33 cellular contexts compared by ENCODE assay signal in the genomic region with DNA sequence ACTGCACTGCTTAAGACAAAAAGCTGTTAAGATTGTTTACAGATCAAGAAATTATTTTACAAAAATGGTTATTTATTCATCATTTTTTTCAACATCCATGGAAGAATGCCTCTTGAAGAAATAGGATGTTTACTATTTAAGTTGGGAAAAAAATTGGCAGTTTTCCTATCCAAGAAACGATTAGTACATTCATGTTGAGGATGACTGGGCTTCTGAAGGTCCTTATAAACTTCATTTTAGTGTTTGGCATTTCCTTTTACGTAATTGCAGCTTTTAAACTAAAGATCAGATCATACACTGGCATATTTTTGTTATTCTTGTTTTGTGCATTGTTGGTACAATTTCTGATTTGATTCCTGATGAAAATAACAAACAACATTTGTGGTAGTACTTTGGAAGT. TPM values are rescaled to one million over a fixed set of nuclear protein-coding genes. Genes with fewer than 3 reads are reported as not detected.
"Had no signal": no experiment of that assay in that cellular context is flagged by ENCODE, and none has a peak within 500 bp of the region (broad histone marks: within the 10 kb centered on the region; RNA-seq: fewer than 3 reads in every experiment).

No MANE protein-coding gene starts in this region.

- H3K9me3 ChIP-seq: ascending aorta, breast epithelium had no signal

- H3K27me3 ChIP-seq: ascending aorta had no signal

- H3K4me3 Mint-ChIP-seq: activated CD4-positive, alpha-beta T cell treated with anti-CD3 and anti-CD28 coated beads, Interleukin-2, amount 10 ng/mL, durations not matched to agents 24 days and 14 days; activated CD8-positive, alpha-beta T cell treated with anti-CD3 and anti-CD28 coated beads, Interleukin-2, amount 10 ng/mL, durations not matched to agents 7 days and 5 days; activated naive CD4-positive, alpha-beta T cell treated with anti-CD3 and anti-CD28 coated beads, Interleukin-2, amount 50 U/mL, for 24 hours; activated naive CD8-positive, alpha-beta T cell treated with anti-CD3 and anti-CD28 coated beads, Interleukin-2, amount 10 ng/mL, durations not matched to agents 7 days and 5 days; activated T-cell treated with anti-CD3 and anti-CD28 coated beads, Interleukin-2, amount 50 U/mL, for 24 hours had no signal

- H3K27me3 Mint-ChIP-seq: activated CD4-positive, alpha-beta T cell treated with anti-CD3 and anti-CD28 coated beads, Interleukin-2, amount 10 ng/mL, durations not matched to agents 24 days and 14 days; activated naive CD4-positive, alpha-beta T cell treated with anti-CD3 and anti-CD28 coated beads, Interleukin-2, amount 50 U/mL, for 24 hours; activated naive CD8-positive, alpha-beta T cell treated with anti-CD3 and anti-CD28 coated beads, Interleukin-2, amount 10 ng/mL, durations not matched to agents 7 days and 5 days; activated T-cell treated with anti-CD3 and anti-CD28 coated beads, Interleukin-2, amount 50 U/mL, for 24 hours had no signal

- H3K4me1 ChIP-seq: ascending aorta, breast epithelium had no signal

- ATAC-seq: activated CD8-positive, alpha-beta T cell treated with anti-CD3 and anti-CD28 coated beads, Interleukin-2, amount 10 ng/mL, durations not matched to agents 7 days and 5 days; Right ventricle myocardium inferior; SK-N-SH treated with all-trans-retinoic acid at 6 μM for 48 hours had no signal

- DNase-seq: activated CD4-positive, alpha-beta T cell treated with anti-CD3 and anti-CD28 coated beads, Interleukin-2, amount 10 ng/mL, durations not matched to agents 24 days and 14 days; activated CD4-positive, alpha-beta T cell treated with anti-CD3 and anti-CD28 coated beads, Interleukin-2, amount 50 U/mL, for 48 hours; activated CD8-positive, alpha-beta T cell treated with anti-CD3 and anti-CD28 coated beads, Interleukin-2, amount 10 ng/mL, durations not matched to agents 7 days and 5 days; activated gamma-delta T cell; activated naive CD4-positive, alpha-beta T cell treated with Interleukin-2 at 50 U/mL for 16 hours; activated naive CD8-positive, alpha-beta T cell treated with anti-CD3 and anti-CD28 coated beads, Interleukin-2, amount 10 ng/mL, durations not matched to agents 7 days and 5 days; activated T-cell treated with anti-CD3 and anti-CD28 coated beads, Interleukin-2, amount 50 U/mL, for 24 hours; amygdala; Karpas-422; KBM-7; NCI-H1105; NCI-H1417 treated with DMSO at 0.1 percent for 48 hours; NCI-H187 treated with DMSO at 0.1 percent for 48 hours; NCI-H2081; NCI-H2171 treated with DMSO at 0.1 percent for 48 hours; NCI-H345; NCI-H524 treated with DMSO at 0.1 percent for 48 hours; NCI-H748 treated with DMSO at 0.1 percent for 48 hours; NK-92 treated with Interleukin-12 subunit alpha and Interleukin-12 subunit beta, amount 100 ng/mL, for 24 hours; PC-9; SIG-M5; T-helper 1 cell; T1000 had no signal

- H3K4me1 Mint-ChIP-seq: activated naive CD4-positive, alpha-beta T cell treated with anti-CD3 and anti-CD28 coated beads, Interleukin-2, amount 50 U/mL, for 24 hours; activated naive CD8-positive, alpha-beta T cell treated with anti-CD3 and anti-CD28 coated beads, Interleukin-2, amount 10 ng/mL, durations not matched to agents 7 days and 5 days had no signal

- H2AFZ ChIP-seq: PC-9 had no signal

- H3K9me3 Mint-ChIP-seq: activated CD4-positive, alpha-beta T cell treated with anti-CD3 and anti-CD28 coated beads, Interleukin-2, amount 10 ng/mL, durations not matched to agents 24 days and 14 days; activated naive CD4-positive, alpha-beta T cell treated with anti-CD3 and anti-CD28 coated beads, Interleukin-2, amount 50 U/mL, for 24 hours; activated naive CD8-positive, alpha-beta T cell treated with anti-CD3 and anti-CD28 coated beads, Interleukin-2, amount 10 ng/mL, durations not matched to agents 7 days and 5 days; activated T-cell treated with anti-CD3 and anti-CD28 coated beads, Interleukin-2, amount 50 U/mL, for 24 hours had no signal

- H3K27ac Mint-ChIP-seq: activated CD4-positive, alpha-beta T cell treated with anti-CD3 and anti-CD28 coated beads, Interleukin-2, amount 10 ng/mL, durations not matched to agents 24 days and 14 days; activated CD8-positive, alpha-beta T cell treated with anti-CD3 and anti-CD28 coated beads, Interleukin-2, amount 10 ng/mL, durations not matched to agents 7 days and 5 days; activated naive CD4-positive, alpha-beta T cell treated with anti-CD3 and anti-CD28 coated beads, Interleukin-2, amount 50 U/mL, for 24 hours; activated naive CD8-positive, alpha-beta T cell treated with anti-CD3 and anti-CD28 coated beads, Interleukin-2, amount 10 ng/mL, durations not matched to agents 7 days and 5 days; activated T-cell treated with anti-CD3 and anti-CD28 coated beads, Interleukin-2, amount 50 U/mL, for 24 hours; activated T-helper 2 cell treated with anti-CD3 and anti-CD28 coated beads, Interferon-gamma antibody, Interleukin-2, Interleukin-4, amounts not matched to agents 10 μg/mL and 5 μg/mL and 100 μg/mL, durations not matched to agents 14 hours and 24 hours and 36 hours had no signal

- H3K36me3 ChIP-seq: ascending aorta, breast epithelium had no signal

- H3K27ac ChIP-seq: ascending aorta, breast epithelium, PC-9, RWPE1 had no signal

- H3K4me2 ChIP-seq: PC-9 had no signal

- H3K4me3 ChIP-seq: ascending aorta, breast epithelium, PC-9 had no signal

RNA-seq across cellular contexts. Expression of a gene that starts 11.4 kb away (rescaled TPM):
- total RNA-seq: activated CD4-positive, alpha-beta T cell treated with anti-CD3 and anti-CD28 coated beads, Interleukin-2, amount 10 ng/mL, durations not matched to agents 24 days and 14 days; activated CD8-positive, alpha-beta T cell treated with anti-CD3 and anti-CD28 coated beads, Interleukin-2, amount 10 ng/mL, durations not matched to agents 7 days and 5 days; activated naive CD8-positive, alpha-beta T cell treated with anti-CD3 and anti-CD28 coated beads, Interleukin-2, amount 10 ng/mL, durations not matched to agents 7 days and 5 days; activated T-helper 2 cell treated with anti-CD3 and anti-CD28 coated beads, Interferon-gamma antibody, Interleukin-2, Interleukin-4, amounts not matched to agents 10 μg/mL and 5 μg/mL and 100 μg/mL, durations not matched to agents 14 hours and 24 hours and 36 hours; ascending aorta; cardiac septum; NCI-H460; PC-9; Right ventricle myocardium inferior; T-helper 2 cell treated with Interferon-gamma antibody and Interleukin-4, amounts not matched to agents 100 ng/mL and 5 ng/mL, for 36 hours had no signal
